10 cellular contexts compared by ENCODE assay signal in genomic region chr16:50591800-50592771, GRCh38. TPM values are rescaled to one million over a fixed set of nuclear protein-coding genes. Genes with fewer than 3 reads are reported as not detected.
DNase-seq lines count a peak whose midpoint lies in the region; ATAC-seq and TF ChIP-seq lines count a peak whose summit lies in the region.
"Had no signal": no experiment of that assay in that cellular context is flagged by ENCODE, and none has a peak within 500 bp of the region (broad histone marks: within the 10 kb centered on the region; RNA-seq: fewer than 3 reads in every experiment).

No MANE protein-coding gene starts in this region.

- no peaks in the 10 kb centered on the region for H3K9me3 Mint-ChIP-seq in CD4-positive, alpha-beta T cell
- H3K9me3 Mint-ChIP-seq: activated CD4-positive, alpha-beta memory T cell treated with anti-CD3 and anti-CD28 coated beads for 36 hours had no signal

- peak overlapping the region; percentile 51; the same call in 1 of the 2 replicates for H3K4me3 ChIP-seq in PC-3 (ENCODE audit: low read length)
- peak overlapping the region; percentile 10 for H3K4me3 ChIP-seq in osteoblast (ENCODE audit: insufficient read depth, low read length)

- ATAC-seq in CD4-positive, alpha-beta T cell (ENCODE audit: poor library complexity), result no peak
- peak; percentile 31 for ATAC-seq in PC-3

- H3K4me1 ChIP-seq in PC-3 (ENCODE audit: insufficient read depth, low read length) (no peaks in the 10 kb centered on the region), osteoblast (ENCODE audit: insufficient read depth, low read length) (no peaks in the 10 kb centered on the region)

- H2AFZ ChIP-seq in PC-3 (ENCODE audit: low read length), result peak overlapping the region; percentile 61
- no peak overlapping the region for H2AFZ ChIP-seq in osteoblast (ENCODE audit: low read length)

- peaks cover 55% of the 10 kb centered on the region for H3K4me1 Mint-ChIP-seq in CD4-positive, alpha-beta T cell (ENCODE audit: low read depth)

- DNase-seq in CD4-positive, alpha-beta T cell, result no peak
- DNase-seq in PC-3, result peak; percentile 14
- peak; percentile 92 for DNase-seq in globus pallidus (ENCODE audit: low spot score)
- DNase-seq in osteoblast (ENCODE audit: insufficient read length, low spot score, missing footprints), result peak; percentile 72
- no peak for DNase-seq in HK-2 (ENCODE audit: unreplicated experiment)
- no peak for DNase-seq in stimulated activated CD4-positive, alpha-beta T cell treated with anti-CD3 and anti-CD28 coated beads, Interleukin-15, amount 100 ng/mL, for 24 hours
- DNase-seq in dedifferentiated amniotic fluid mesenchymal stem cell (ENCODE audit: extremely low spot score), result no peak
- no peak for DNase-seq in erythroblast (lab: John Stamatoyannopoulos, UW)
- DNase-seq: activated CD4-positive, alpha-beta memory T cell treated with anti-CD3 and anti-CD28 coated beads for 36 hours; NCI-H774 had no signal

- H4K20me1 ChIP-seq in PC-3 (ENCODE audit: low read length) (no peaks in the 10 kb centered on the region), osteoblast (ENCODE audit: insufficient read depth, low read length) (no peaks in the 10 kb centered on the region)

- H3K79me2 ChIP-seq in PC-3 (ENCODE audit: low read length), result no peaks in the 10 kb centered on the region
- H3K79me2 ChIP-seq in osteoblast (ENCODE audit: insufficient read depth, low read length), result no peaks in the 10 kb centered on the region

- CTCF ChIA-PET in CD4-positive, alpha-beta T cell (lab: Charles Lee), result no interaction called here
- CTCF ChIA-PET in PC-3 (lab: Charles Lee), result no interaction called here

- H3K4me3 Mint-ChIP-seq in CD4-positive, alpha-beta T cell, result no peak overlapping the region
- H3K4me3 Mint-ChIP-seq: activated CD4-positive, alpha-beta memory T cell treated with anti-CD3 and anti-CD28 coated beads for 36 hours had no signal

- intact Hi-C loops in CD4-positive, alpha-beta T cell (cut with DNase I, micrococcal nuclease), result no loop called here
- intact Hi-C loops in PC-3 (cut with micrococcal nuclease), result no loop called here

- H3K27ac ChIP-seq in CD4-positive, alpha-beta T cell (ENCODE audit: low read depth, low read length), result no peak overlapping the region
- H3K27ac ChIP-seq in PC-3 (ENCODE audit: low read length) (no peak overlapping the region), osteoblast (ENCODE audit: low read depth, low read length) (no peak overlapping the region)

- H3K36me3 ChIP-seq in PC-3 (ENCODE audit: low read depth, low read length), result no peaks in the 10 kb centered on the region
- no peaks in the 10 kb centered on the region for H3K36me3 ChIP-seq in osteoblast (ENCODE audit: insufficient read depth, low read length)

- peak overlapping the region; percentile 68 for H3K27ac Mint-ChIP-seq in CD4-positive, alpha-beta T cell
- H3K27ac Mint-ChIP-seq: activated CD4-positive, alpha-beta memory T cell treated with anti-CD3 and anti-CD28 coated beads for 36 hours had no signal

- peaks cover 5% of the 10 kb centered on the region for H3K36me3 Mint-ChIP-seq in CD4-positive, alpha-beta T cell (ENCODE audit: low read depth)
- H3K36me3 Mint-ChIP-seq: activated CD4-positive, alpha-beta memory T cell treated with anti-CD3 and anti-CD28 coated beads for 36 hours had no signal

- POLR2A ChIA-PET in CD4-positive, alpha-beta T cell (lab: Charles Lee), result no interaction called here
- POLR2A ChIA-PET in PC-3 (lab: Charles Lee; ENCODE audit: unreplicated experiment), result no interaction called here

- H3F3A ChIP-seq in PC-3 (ENCODE audit: low read length, unreplicated experiment), result no peaks in the 10 kb centered on the region

- TF ChIP-seq POLR2A in erythroblast (IDR thresholded peaks at IDR 0.05; ENCODE audit: low read length), result no peak

- H3K27me3 Mint-ChIP-seq in CD4-positive, alpha-beta T cell, result no peaks in the 10 kb centered on the region
- H3K27me3 Mint-ChIP-seq: activated CD4-positive, alpha-beta memory T cell treated with anti-CD3 and anti-CD28 coated beads for 36 hours had no signal

- TF ChIP-seq CTCF in CD4-positive, alpha-beta T cell (IDR thresholded peaks at IDR 0.05), result no peak
- TF ChIP-seq CTCF in PC-3 (conservative IDR thresholded peaks at IDR 0.05; ENCODE audit: low read depth, low read length), result no peak
- no peak for TF ChIP-seq CTCF in osteoblast (IDR thresholded peaks at IDR 0.05; ENCODE audit: extremely low read depth, low read depth, low read length)

- H3K9ac ChIP-seq in PC-3 (ENCODE audit: low read length), result no peak overlapping the region

- H3K27me3 ChIP-seq in CD4-positive, alpha-beta T cell (ENCODE audit: control insufficient read depth, insufficient read depth, low read length), result no peaks in the 10 kb centered on the region
- H3K27me3 ChIP-seq in PC-3 (ENCODE audit: low read length) (no peaks in the 10 kb centered on the region), osteoblast (ENCODE audit: insufficient read depth, low read length) (no peaks in the 10 kb centered on the region)

- no peaks in the 10 kb centered on the region for H3K9me3 ChIP-seq in CD4-positive, alpha-beta T cell (ENCODE audit: control insufficient read depth, low read length)
- H3K9me3 ChIP-seq in PC-3 (ENCODE audit: low read length) (no peaks in the 10 kb centered on the region), osteoblast (ENCODE audit: low read depth, low read length) (no peaks in the 10 kb centered on the region)

- H3K9me2 ChIP-seq in PC-3 (replicated peaks; ENCODE audit: low read length), result no peaks in the 10 kb centered on the region

- BruUV-seq in PC-3 (replicated peaks; lab: Mats Ljungman, UMichigan), result no TSS peak

- peak overlapping the region; percentile 67 for H3K4me2 ChIP-seq in PC-3 (ENCODE audit: low read length)
- H3K4me2 ChIP-seq in osteoblast (ENCODE audit: insufficient read depth, low read length), result peak overlapping the region; percentile 24

RNA-seq across cellular contexts. Expression of gene NKD1, which starts 43.9 kb away (rescaled TPM):
- total RNA-seq in CD4-positive, alpha-beta T cell, result 1 to 10 TPM; 6.1 to 9.8 TPM
- total RNA-seq in PC-3 (2014; rRNA removed), result 0.06 and 0.07 TPM in 2 replicates
- under 0.01 TPM in 2 replicates for total RNA-seq in osteoblast

Comparison
In these comparisons a context has a peak if more than half of its experiments do, and no peak if none do; other contexts are left out.
1. DNase-seq: peak in PC-3 (single experiment), globus pallidus (single experiment) and osteoblast (single experiment); none in CD4-positive, alpha-beta T cell (0 of 10), HK-2 (single experiment), stimulated activated CD4-positive, alpha-beta T cell treated with anti-CD3 and anti-CD28 coated beads, Interleukin-15, amount 100 ng/mL, for 24 hours (single experiment), dedifferentiated amniotic fluid mesenchymal stem cell (single experiment) and erythroblast (0 of 2).